In genomic region chrX:144040793-144041192, GRCh38 we compare ENCODE assay signal across 28 cellular contexts.
"Had no signal": no experiment of that assay in that cellular context is flagged by ENCODE, and none has a peak within 500 bp of the region (broad histone marks: within the 10 kb centered on the region; RNA-seq: fewer than 3 reads in every experiment).

No MANE protein-coding gene starts in this region.

- DNase-seq: heart right ventricle; kidney glomerular epithelial cell; left cardiac atrium; lower lobe of right lung; naive thymus-derived CD8-positive, alpha-beta T cell; nucleus accumbens; pancreas; posterior cingulate gyrus; retina; right cardiac atrium; stimulated activated CD4-positive, alpha-beta T cell treated with anti-CD3 and anti-CD28 coated beads, Interleukin-12 subunit alpha, Interleukin-12 subunit beta, amount 100 ng/mL, for 4 hours; stimulated activated CD4-positive, alpha-beta T cell treated with anti-CD3 and anti-CD28 coated beads, Interleukin-15, amount 100 ng/mL, for 24 hours; stimulated activated CD4-positive, alpha-beta T cell treated with anti-CD3 and anti-CD28 coated beads, Interleukin-2, amount 100 ng/mL, for 24 hours; stimulated activated CD4-positive, alpha-beta T cell treated with anti-CD3 and anti-CD28 coated beads, Interleukin-4, amount 100 ng/mL, for 1 hour; stimulated activated naive B cell treated with anti-CD40 and anti-IgM and Interleukin-4, amounts not matched to agents 10 μg/mL and 1 μg/mL and 100 μg/mL, for 72 hours had no signal

- H3K27me3 ChIP-seq: heart right ventricle, hepatocyte, pancreas, suprapubic skin, tibial nerve, vagina had no signal

- H3K27ac Mint-ChIP-seq: naive thymus-derived CD8-positive, alpha-beta T cell; nephron; stimulated activated naive B cell treated with anti-CD40 and anti-IgM and Interleukin-4, amounts not matched to agents 10 μg/mL and 1 μg/mL and 100 μg/mL, for 72 hours; stimulated activated naive CD8-positive, alpha-beta T cell treated with anti-CD3 and anti-CD28 coated beads, Interleukin-15, Interleukin-2, amounts not matched to agents 100 ng/mL and 50 ng/mL, for 24 hours; type B pancreatic cell had no signal

- ATAC-seq: heart right ventricle; left cardiac atrium; left lobe of liver; naive thymus-derived CD8-positive, alpha-beta T cell; pancreas; right cardiac atrium; sciatic nerve; stimulated activated naive B cell treated with anti-CD40 and anti-IgM and Interleukin-4, amounts not matched to agents 10 μg/mL and 1 μg/mL and 100 μg/mL, for 72 hours had no signal

- H3K9me3 Mint-ChIP-seq: nephron; stimulated activated naive CD8-positive, alpha-beta T cell treated with anti-CD3 and anti-CD28 coated beads, Interleukin-15, Interleukin-2, amounts not matched to agents 100 ng/mL and 50 ng/mL, for 24 hours had no signal

- H2AFZ ChIP-seq: hepatocyte had no signal

- H3K27ac ChIP-seq: heart right ventricle, hepatocyte, lower lobe of right lung, pancreas, prostate gland, skin epidermis, suprapubic skin, tibial nerve, vagina had no signal

- H3K4me1 ChIP-seq: heart right ventricle, lower lobe of right lung, pancreas, prostate gland, suprapubic skin, tibial nerve, vagina had no signal

- FAIRE-seq: keratinocyte had no signal

- H3K27me3 Mint-ChIP-seq: naive thymus-derived CD8-positive, alpha-beta T cell; stimulated activated naive B cell treated with anti-CD40 and anti-IgM and Interleukin-4, amounts not matched to agents 10 μg/mL and 1 μg/mL and 100 μg/mL, for 72 hours; stimulated activated naive CD8-positive, alpha-beta T cell treated with anti-CD3 and anti-CD28 coated beads, Interleukin-15, Interleukin-2, amounts not matched to agents 100 ng/mL and 50 ng/mL, for 24 hours; type B pancreatic cell had no signal

- H3K4me3 Mint-ChIP-seq: naive thymus-derived CD8-positive, alpha-beta T cell; nephron; neural crest cell; stimulated activated naive B cell treated with anti-CD40 and anti-IgM and Interleukin-4, amounts not matched to agents 10 μg/mL and 1 μg/mL and 100 μg/mL, for 72 hours; stimulated activated naive CD8-positive, alpha-beta T cell treated with anti-CD3 and anti-CD28 coated beads, Interleukin-15, Interleukin-2, amounts not matched to agents 100 ng/mL and 50 ng/mL, for 24 hours; type B pancreatic cell had no signal

- H3K4me2 ChIP-seq: hepatocyte had no signal

- H3K9me3 ChIP-seq: lower lobe of right lung, pancreas, prostate gland, suprapubic skin, tibial nerve, vagina had no signal

- H3K4me3 ChIP-seq: heart right ventricle, hepatocyte, lower lobe of right lung, pancreas, prostate gland, skin epidermis, suprapubic skin, tibial nerve, vagina had no signal

- H3K4me1 Mint-ChIP-seq: naive thymus-derived CD8-positive, alpha-beta T cell; nephron; neural crest cell; stimulated activated naive B cell treated with anti-CD40 and anti-IgM and Interleukin-4, amounts not matched to agents 10 μg/mL and 1 μg/mL and 100 μg/mL, for 72 hours had no signal

- H3K79me2 ChIP-seq: hepatocyte had no signal

- H3K36me3 Mint-ChIP-seq: naive thymus-derived CD8-positive, alpha-beta T cell; stimulated activated naive B cell treated with anti-CD40 and anti-IgM and Interleukin-4, amounts not matched to agents 10 μg/mL and 1 μg/mL and 100 μg/mL, for 72 hours; type B pancreatic cell had no signal

- H3K36me3 ChIP-seq: heart right ventricle, lower lobe of right lung, pancreas, prostate gland, suprapubic skin, tibial nerve, vagina had no signal
